ENCODE assay signal across 8 cellular contexts in genomic region chr6:26175428-26176181, GRCh38.
DNase-seq lines count a peak whose midpoint lies in the region; ATAC-seq and TF ChIP-seq lines count a peak whose summit lies in the region.

No MANE protein-coding gene starts in this region.

- H3K4me1 ChIP-seq in OCI-LY3 (ENCODE audit: low read length) (peaks cover 30% of the 10 kb centered on the region), ascending aorta (peaks cover 0 to 2% of the 10 kb centered on the region in 2 donors), thyroid gland (no peaks in the 10 kb centered on the region)

- no peak overlapping the region for H3K9ac ChIP-seq in OCI-LY3 (ENCODE audit: low read length)

- H3K79me2 ChIP-seq in OCI-LY3 (ENCODE audit: low read length), result peaks cover 7% of the 10 kb centered on the region

- no peaks in the 10 kb centered on the region for H3K27me3 ChIP-seq in H7 (ENCODE audit: control insufficient read depth, insufficient read depth, low read length)
- H3K27me3 ChIP-seq in OCI-LY3 (ENCODE audit: low read depth, low read length), result no peaks in the 10 kb centered on the region
- H3K27me3 ChIP-seq in ascending aorta, result no peaks in the 10 kb centered on the region
- no peaks in the 10 kb centered on the region for H3K27me3 ChIP-seq in thyroid gland

- peak overlapping the region; percentile 52 for H3K4me2 ChIP-seq in OCI-LY3 (ENCODE audit: low read length)

- ATAC-seq in HG03135 (IDR thresholded peaks at IDR 0.05; ENCODE audit: unreplicated experiment), result no peak

- peak; percentile 76 for DNase-seq in COLO829 (ENCODE audit: low spot score)
- DNase-seq in H7, result peak; percentile 69
- no peak for DNase-seq in ascending aorta (ENCODE audit: low spot score in 2 of 2)
- peak; percentile 40 for DNase-seq in kidney glomerular epithelial cell (lab: John Stamatoyannopoulos, UW)
- no peak for DNase-seq in thyroid gland
- DNase-seq in coronary artery (ENCODE audit: low spot score), result no peak

- no peak overlapping the region for H2AFZ ChIP-seq in OCI-LY3 (ENCODE audit: low read depth, low read length)

- H3K9me3 ChIP-seq in OCI-LY3 (ENCODE audit: insufficient read depth, low read length) (no peaks in the 10 kb centered on the region), ascending aorta (no peaks in the 10 kb centered on the region), thyroid gland (no peaks in the 10 kb centered on the region)

- intact Hi-C loops in ascending aorta (cut with DNase I) (loop anchor here (2.0 to 10.0 kb wide), 2 partner anchors 13 to 359 kb away; partner anchors contain the start of gene HMGN4), thyroid gland (cut with DNase I) (no loop called here)

- peak; percentile 63 for TF ChIP-seq CTCF in OCI-LY3 (IDR thresholded peaks at IDR 0.05; ENCODE audit: low read depth, low read length)
- peak; percentile 35 to 78 (median 49) for TF ChIP-seq CTCF in ascending aorta (IDR thresholded peaks at IDR 0.05)
- peak; percentile 17 to 60 (median 40) for TF ChIP-seq CTCF in thyroid gland (IDR thresholded peaks at IDR 0.05)
- TF ChIP-seq CTCF in coronary artery (IDR thresholded peaks at IDR 0.05), result no peak

- H3K27ac ChIP-seq in OCI-LY3 (ENCODE audit: low read length) (peak overlapping the region; percentile 42), ascending aorta (no peak overlapping the region), thyroid gland (no peak overlapping the region), coronary artery (no peak overlapping the region)

- H3K36me3 ChIP-seq in H7 (replicated peaks; ENCODE audit: control insufficient read depth, insufficient read depth, low read length), result no peaks in the 10 kb centered on the region
- peaks cover 4% of the 10 kb centered on the region for H3K36me3 ChIP-seq in OCI-LY3 (replicated peaks; ENCODE audit: low read depth, low read length)
- H3K36me3 ChIP-seq in ascending aorta, result no peaks in the 10 kb centered on the region
- no peaks in the 10 kb centered on the region for H3K36me3 ChIP-seq in thyroid gland

- no peak for TF ChIP-seq POLR2A in thyroid gland (IDR thresholded peaks at IDR 0.05)

- WGBS in thyroid gland, 2 donors, result 67 to 69% methylated on average over 5 of the region's 5 CpGs

- no peaks in the 10 kb centered on the region for H4K20me1 ChIP-seq in OCI-LY3 (ENCODE audit: insufficient read depth, low read length)

- no peak overlapping the region for H3K4me3 ChIP-seq in H7 (ENCODE audit: insufficient read depth, low read depth, low read length)
- peak overlapping the region; percentile 18; the same call in 1 of the 2 replicates for H3K4me3 ChIP-seq in OCI-LY3 (ENCODE audit: low read length)
- H3K4me3 ChIP-seq in ascending aorta, result no peak overlapping the region
- H3K4me3 ChIP-seq in thyroid gland (replicated peaks in 1 of 3), result no peak overlapping the region
- H3K4me3 ChIP-seq in coronary artery, result no peak overlapping the region

Comparison
In these comparisons a context has a peak if more than half of its experiments do, and no peak if none do; other contexts are left out.
1. DNase-seq: peak in COLO829 (single experiment), H7 (single experiment) and kidney glomerular epithelial cell (single experiment); none in ascending aorta (0 of 2), thyroid gland (0 of 2) and coronary artery (single experiment).